In the genomic region with DNA sequence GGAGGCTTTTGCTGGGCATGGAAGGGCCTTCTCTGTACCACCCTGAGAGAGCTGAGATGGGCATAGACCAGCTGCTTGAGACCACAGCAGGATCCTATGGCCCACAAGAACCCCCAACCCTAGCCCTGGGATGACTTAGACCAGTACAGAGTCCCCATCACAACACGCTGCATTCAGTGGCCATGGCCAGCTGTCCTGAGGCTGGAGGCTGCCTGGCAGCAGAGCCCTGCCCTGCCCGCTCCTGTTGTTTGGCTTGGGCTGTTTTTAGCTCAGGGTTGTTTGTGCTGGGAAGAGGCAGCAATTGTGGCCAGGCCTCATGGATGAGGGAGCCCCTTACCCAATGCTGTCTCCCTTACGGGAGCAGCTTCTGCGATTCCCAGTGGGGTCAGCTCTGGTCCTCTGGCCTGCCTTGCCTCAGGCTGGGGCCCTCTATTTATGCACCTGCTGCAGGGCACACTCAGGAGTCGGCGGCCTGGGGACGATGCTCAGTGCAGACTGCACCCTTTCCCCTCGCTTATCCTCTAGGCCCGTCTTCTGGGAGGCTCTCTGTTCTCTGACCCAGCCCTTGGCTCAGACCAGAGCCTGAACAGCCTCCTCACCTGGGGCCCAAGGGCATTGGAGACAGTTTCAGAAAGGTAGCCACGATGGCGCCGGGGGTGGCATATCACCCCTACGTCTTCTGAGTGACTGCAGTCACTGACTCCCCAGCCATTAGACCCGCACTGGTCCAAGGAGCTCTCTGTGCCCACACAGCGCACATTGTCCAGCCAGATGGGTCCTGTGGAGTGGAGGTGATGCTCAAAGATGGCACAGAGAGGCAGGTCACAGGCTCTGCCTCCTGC, we compare ENCODE assay signal across 17 cellular contexts. TPM values are rescaled to one million over a fixed set of nuclear protein-coding genes. Genes with fewer than 3 reads are reported as not detected.
"Had no signal": no experiment of that assay in that cellular context is flagged by ENCODE, and none has a peak within 500 bp of the region (broad histone marks: within the 10 kb centered on the region; RNA-seq: fewer than 3 reads in every experiment).

No MANE protein-coding gene starts in this region.

- H3K9me3 ChIP-seq: colonic mucosa, tibial nerve had no signal

- H3K9me3 Mint-ChIP-seq: activated naive CD4-positive, alpha-beta T cell treated with anti-CD3 and anti-CD28 coated beads, Interleukin-2, amount 10 ng/mL, durations not matched to agents 7 days and 5 days; activated naive CD8-positive, alpha-beta T cell treated with anti-CD3 and anti-CD28 coated beads, Interleukin-2, amount 50 U/mL, for 24 hours; activated T-cell treated with anti-CD3 and anti-CD28 coated beads, Interleukin-2, amount 50 U/mL, for 24 hours; activated T-helper 2 cell treated with anti-CD3 and anti-CD28 coated beads, Interferon-gamma antibody, Interleukin-2, Interleukin-4, amounts not matched to agents 10 μg/mL and 5 μg/mL and 100 μg/mL, durations not matched to agents 14 hours and 24 hours and 36 hours; central memory CD8-positive, alpha-beta T cell; nephron; T-helper 2 cell treated with Interferon-gamma antibody and Interleukin-4, amounts not matched to agents 5 μg/mL and 100 μg/mL, for 36 hours had no signal

- H3K4me3 ChIP-seq: colonic mucosa, lung, tibial nerve had no signal

- H3K4me3 Mint-ChIP-seq: activated naive CD4-positive, alpha-beta T cell treated with anti-CD3 and anti-CD28 coated beads, Interleukin-2, amount 10 ng/mL, durations not matched to agents 7 days and 5 days; activated naive CD8-positive, alpha-beta T cell treated with anti-CD3 and anti-CD28 coated beads, Interleukin-2, amount 50 U/mL, for 24 hours; activated T-cell treated with anti-CD3 and anti-CD28 coated beads, Interleukin-2, amount 50 U/mL, for 24 hours; nephron; T-helper 2 cell treated with Interferon-gamma antibody and Interleukin-4, amounts not matched to agents 5 μg/mL and 100 μg/mL, for 36 hours had no signal

- H3K27me3 ChIP-seq: brain microvascular endothelial cell, colonic mucosa, tibial nerve had no signal

- H3K27ac ChIP-seq: brain microvascular endothelial cell, colonic mucosa had no signal

- DNase-seq: activated naive CD4-positive, alpha-beta T cell treated with anti-CD3 and anti-CD28 coated beads, Interleukin-2, amount 10 ng/mL, durations not matched to agents 7 days and 5 days; activated T-cell treated with anti-CD3 and anti-CD28 coated beads, Interleukin-2, amount 50 U/mL, for 24 hours; anterior cingulate cortex; brain microvascular endothelial cell; colonic mucosa; retina; stimulated activated CD4-positive, alpha-beta T cell treated with anti-CD3 and anti-CD28 coated beads, Interleukin-2, amount 100 ng/mL, for 24 hours had no signal

- H3K4me1 ChIP-seq: colonic mucosa had no signal

- H3K36me3 Mint-ChIP-seq: activated naive CD4-positive, alpha-beta T cell treated with anti-CD3 and anti-CD28 coated beads, Interleukin-2, amount 10 ng/mL, durations not matched to agents 7 days and 5 days had no signal

- FAIRE-seq: frontal cortex, kidney, TTC549 had no signal

- H3K36me3 ChIP-seq: brain microvascular endothelial cell, colonic mucosa had no signal

- H3K27ac Mint-ChIP-seq: activated naive CD4-positive, alpha-beta T cell treated with anti-CD3 and anti-CD28 coated beads, Interleukin-2, amount 10 ng/mL, durations not matched to agents 7 days and 5 days; activated naive CD8-positive, alpha-beta T cell treated with anti-CD3 and anti-CD28 coated beads, Interleukin-2, amount 50 U/mL, for 24 hours; activated T-cell treated with anti-CD3 and anti-CD28 coated beads, Interleukin-2, amount 50 U/mL, for 24 hours; activated T-helper 2 cell treated with anti-CD3 and anti-CD28 coated beads, Interferon-gamma antibody, Interleukin-2, Interleukin-4, amounts not matched to agents 10 μg/mL and 5 μg/mL and 100 μg/mL, durations not matched to agents 14 hours and 24 hours and 36 hours; nephron; T-helper 2 cell treated with Interferon-gamma antibody and Interleukin-4, amounts not matched to agents 5 μg/mL and 100 μg/mL, for 36 hours had no signal

- H3K4me1 Mint-ChIP-seq: activated naive CD4-positive, alpha-beta T cell treated with anti-CD3 and anti-CD28 coated beads, Interleukin-2, amount 10 ng/mL, durations not matched to agents 7 days and 5 days; activated naive CD8-positive, alpha-beta T cell treated with anti-CD3 and anti-CD28 coated beads, Interleukin-2, amount 50 U/mL, for 24 hours had no signal

RNA-seq across cellular contexts. Expression of gene LOXL4, which starts 6.3 kb away (rescaled TPM):
- total RNA-seq: activated T-helper 2 cell treated with anti-CD3 and anti-CD28 coated beads, Interferon-gamma antibody, Interleukin-2, Interleukin-4, amounts not matched to agents 10 μg/mL and 5 μg/mL and 100 μg/mL, durations not matched to agents 14 hours and 24 hours and 36 hours; frontal cortex had no signal
